In genomic region chr17:69166957-69167356, GRCh38 we compare ENCODE assay signal across 36 cellular contexts. TPM values are rescaled to one million over a fixed set of nuclear protein-coding genes. Genes with fewer than 3 reads are reported as not detected.
"Had no signal": no experiment of that assay in that cellular context is flagged by ENCODE, and none has a peak within 500 bp of the region (broad histone marks: within the 10 kb centered on the region; RNA-seq: fewer than 3 reads in every experiment).

No MANE protein-coding gene starts in this region.

- H3K4me3 Mint-ChIP-seq: activated B cell treated with CpG ODN at 0.5 μM for 24 hours; activated CD4-positive, alpha-beta memory T cell treated with anti-CD3 and anti-CD28 coated beads, Interleukin-2, amount 10 ng/mL, durations not matched to agents 7 days and 5 days; activated CD4-positive, alpha-beta T cell treated with anti-CD3 and anti-CD28 coated beads for 36 hours; activated CD4-positive, alpha-beta T cell treated with anti-CD3 and anti-CD28 coated beads, Interleukin-2, amount 10 ng/mL, durations not matched to agents 7 days and 5 days; activated CD8-positive, alpha-beta memory T cell treated with anti-CD3 and anti-CD28 coated beads, Interleukin-2, amount 10 ng/mL, durations not matched to agents 7 days and 5 days; activated CD8-positive, alpha-beta T cell treated with anti-CD3 and anti-CD28 coated beads, Interleukin-2, amount 10 ng/mL, durations not matched to agents 7 days and 5 days; activated naive CD4-positive, alpha-beta T cell treated with anti-CD3 and anti-CD28 coated beads, Interleukin-2, amount 10 ng/mL, durations not matched to agents 7 days and 5 days; activated naive CD4-positive, alpha-beta T cell treated with anti-CD3 and anti-CD28 coated beads, Interleukin-2, amount 50 U/mL, for 24 hours; activated naive CD8-positive, alpha-beta T cell; activated naive CD8-positive, alpha-beta T cell treated with anti-CD3 and anti-CD28 coated beads, Interleukin-2, amount 10 ng/mL, durations not matched to agents 7 days and 5 days; activated naive CD8-positive, alpha-beta T cell treated with anti-CD3 and anti-CD28 coated beads, Interleukin-2, amount 50 U/mL, for 24 hours; activated T-cell treated with anti-CD3 and anti-CD28 coated beads, Interleukin-2, amount 50 U/mL, for 24 hours; brain; central memory CD8-positive, alpha-beta T cell; T-helper 1 cell treated with Interleukin-12 subunit alpha and Interleukin-12 subunit beta and Interleukin-4 antibody, amounts not matched to agents 30 μg/mL and 1 μg/mL, for 36 hours; T-helper 2 cell treated with Interferon-gamma antibody and Interleukin-4, amounts not matched to agents 5 μg/mL and 100 μg/mL, for 36 hours had no signal

- H3K4me1 Mint-ChIP-seq: activated CD4-positive, alpha-beta memory T cell treated with anti-CD3 and anti-CD28 coated beads, Interleukin-2, amount 10 ng/mL, durations not matched to agents 7 days and 5 days; activated CD4-positive, alpha-beta T cell treated with anti-CD3 and anti-CD28 coated beads for 36 hours; activated CD4-positive, alpha-beta T cell treated with anti-CD3 and anti-CD28 coated beads, Interleukin-2, amount 10 ng/mL, durations not matched to agents 7 days and 5 days; activated CD8-positive, alpha-beta memory T cell treated with anti-CD3 and anti-CD28 coated beads, Interleukin-2, amount 10 ng/mL, durations not matched to agents 7 days and 5 days; activated naive CD4-positive, alpha-beta T cell treated with anti-CD3 and anti-CD28 coated beads, Interleukin-2, amount 10 ng/mL, durations not matched to agents 7 days and 5 days; activated naive CD4-positive, alpha-beta T cell treated with anti-CD3 and anti-CD28 coated beads, Interleukin-2, amount 50 U/mL, for 24 hours; activated naive CD8-positive, alpha-beta T cell treated with anti-CD3 and anti-CD28 coated beads, Interleukin-2, amount 10 ng/mL, durations not matched to agents 7 days and 5 days; activated naive CD8-positive, alpha-beta T cell treated with anti-CD3 and anti-CD28 coated beads, Interleukin-2, amount 50 U/mL, for 24 hours; brain; central memory CD8-positive, alpha-beta T cell had no signal

- H3K27ac Mint-ChIP-seq: activated B cell treated with CpG ODN at 0.5 μM for 24 hours; activated CD4-positive, alpha-beta memory T cell treated with anti-CD3 and anti-CD28 coated beads, Interleukin-2, amount 10 ng/mL, durations not matched to agents 7 days and 5 days; activated CD4-positive, alpha-beta T cell treated with anti-CD3 and anti-CD28 coated beads for 36 hours; activated CD4-positive, alpha-beta T cell treated with anti-CD3 and anti-CD28 coated beads, Interleukin-2, amount 10 ng/mL, durations not matched to agents 7 days and 5 days; activated CD8-positive, alpha-beta memory T cell treated with anti-CD3 and anti-CD28 coated beads, Interleukin-2, amount 10 ng/mL, durations not matched to agents 7 days and 5 days; activated CD8-positive, alpha-beta T cell treated with anti-CD3 and anti-CD28 coated beads, Interleukin-2, amount 10 ng/mL, durations not matched to agents 7 days and 5 days; activated naive CD4-positive, alpha-beta T cell treated with anti-CD3 and anti-CD28 coated beads, Interleukin-2, amount 10 ng/mL, durations not matched to agents 7 days and 5 days; activated naive CD4-positive, alpha-beta T cell treated with anti-CD3 and anti-CD28 coated beads, Interleukin-2, amount 50 U/mL, for 24 hours; activated naive CD8-positive, alpha-beta T cell; activated naive CD8-positive, alpha-beta T cell treated with anti-CD3 and anti-CD28 coated beads, Interleukin-2, amount 10 ng/mL, durations not matched to agents 7 days and 5 days; activated naive CD8-positive, alpha-beta T cell treated with anti-CD3 and anti-CD28 coated beads, Interleukin-2, amount 50 U/mL, for 24 hours; activated T-cell treated with anti-CD3 and anti-CD28 coated beads, Interleukin-2, amount 50 U/mL, for 24 hours; activated T-helper 2 cell treated with anti-CD3 and anti-CD28 coated beads, Interferon-gamma antibody, Interleukin-2, Interleukin-4, amounts not matched to agents 10 μg/mL and 5 μg/mL and 100 μg/mL, durations not matched to agents 14 hours and 24 hours and 36 hours; brain; T-helper 1 cell treated with Interleukin-12 subunit alpha and Interleukin-12 subunit beta and Interleukin-4 antibody, amounts not matched to agents 30 μg/mL and 1 μg/mL, for 36 hours; T-helper 2 cell treated with Interferon-gamma antibody and Interleukin-4, amounts not matched to agents 5 μg/mL and 100 μg/mL, for 36 hours had no signal

- DNase-seq: activated B cell treated with CpG ODN at 0.5 μM for 24 hours; activated CD4-positive, alpha-beta memory T cell treated with anti-CD3 and anti-CD28 coated beads, Interleukin-2, amount 10 ng/mL, durations not matched to agents 7 days and 5 days; activated CD4-positive, alpha-beta T cell treated with anti-CD3 and anti-CD28 coated beads for 1 hour; activated CD4-positive, alpha-beta T cell treated with anti-CD3 and anti-CD28 coated beads for 36 hours; activated CD4-positive, alpha-beta T cell treated with anti-CD3 and anti-CD28 coated beads for 48 hours; activated CD4-positive, alpha-beta T cell treated with anti-CD3 and anti-CD28 coated beads, Interleukin-2, amount 10 ng/mL, durations not matched to agents 7 days and 5 days; activated CD4-positive, alpha-beta T cell treated with anti-CD3 and anti-CD28 coated beads, Interleukin-2, amount 50 U/mL, for 48 hours; activated CD8-positive, alpha-beta memory T cell treated with anti-CD3 and anti-CD28 coated beads for 24 hours; activated CD8-positive, alpha-beta memory T cell treated with anti-CD3 and anti-CD28 coated beads, Interleukin-2, amount 10 ng/mL, durations not matched to agents 7 days and 5 days; activated CD8-positive, alpha-beta memory T cell treated with anti-CD3 and anti-CD28 coated beads, Interleukin-2, amount 50 U/mL, for 48 hours; activated CD8-positive, alpha-beta T cell treated with anti-CD3 and anti-CD28 coated beads, Interleukin-2, amount 10 ng/mL, durations not matched to agents 7 days and 5 days; activated effector memory CD4-positive, alpha-beta T cell treated with Interleukin-2 at 50 U/mL for 16 hours; activated gamma-delta T cell; activated naive CD4-positive, alpha-beta T cell treated with anti-CD3 and anti-CD28 coated beads, Interleukin-2, amount 10 ng/mL, durations not matched to agents 7 days and 5 days; activated naive CD4-positive, alpha-beta T cell treated with Interleukin-2 at 50 U/mL for 16 hours; activated naive CD8-positive, alpha-beta T cell treated with anti-CD3 and anti-CD28 coated beads, Interleukin-2, amount 10 ng/mL, durations not matched to agents 7 days and 5 days; activated naive CD8-positive, alpha-beta T cell treated with anti-CD3 and anti-CD28 coated beads, Interleukin-2, amount 50 U/mL, for 24 hours; activated T-cell treated with anti-CD3 and anti-CD28 coated beads, Interleukin-2, amount 50 U/mL, for 24 hours; activated T-cell treated with anti-CD3 and anti-CD28 coated beads, Interleukin-2, amount 50 U/mL, for 48 hours; amygdala; anterior cingulate cortex; caudate nucleus; cerebellar nuclear complex; T-helper 1 cell; T-helper 2 cell; T-helper 9 cell had no signal

- H3K4me3 ChIP-seq: ascending aorta, cardiac muscle cell had no signal

- H3K9me3 Mint-ChIP-seq: activated CD4-positive, alpha-beta memory T cell treated with anti-CD3 and anti-CD28 coated beads, Interleukin-2, amount 10 ng/mL, durations not matched to agents 7 days and 5 days; activated CD4-positive, alpha-beta T cell treated with anti-CD3 and anti-CD28 coated beads, Interleukin-2, amount 10 ng/mL, durations not matched to agents 7 days and 5 days; activated naive CD4-positive, alpha-beta T cell treated with anti-CD3 and anti-CD28 coated beads, Interleukin-2, amount 10 ng/mL, durations not matched to agents 7 days and 5 days; activated naive CD4-positive, alpha-beta T cell treated with anti-CD3 and anti-CD28 coated beads, Interleukin-2, amount 50 U/mL, for 24 hours; activated naive CD8-positive, alpha-beta T cell treated with anti-CD3 and anti-CD28 coated beads, Interleukin-2, amount 10 ng/mL, durations not matched to agents 7 days and 5 days; activated T-cell treated with anti-CD3 and anti-CD28 coated beads, Interleukin-2, amount 50 U/mL, for 24 hours; activated T-helper 2 cell treated with anti-CD3 and anti-CD28 coated beads, Interferon-gamma antibody, Interleukin-2, Interleukin-4, amounts not matched to agents 10 μg/mL and 5 μg/mL and 100 μg/mL, durations not matched to agents 14 hours and 24 hours and 36 hours; brain; central memory CD8-positive, alpha-beta T cell; T-helper 2 cell treated with Interferon-gamma antibody and Interleukin-4, amounts not matched to agents 5 μg/mL and 100 μg/mL, for 36 hours had no signal

- H3K36me3 Mint-ChIP-seq: activated CD8-positive, alpha-beta memory T cell treated with anti-CD3 and anti-CD28 coated beads, Interleukin-2, amount 10 ng/mL, durations not matched to agents 7 days and 5 days; activated naive CD4-positive, alpha-beta T cell treated with anti-CD3 and anti-CD28 coated beads, Interleukin-2, amount 10 ng/mL, durations not matched to agents 7 days and 5 days; activated naive CD8-positive, alpha-beta T cell treated with anti-CD3 and anti-CD28 coated beads, Interleukin-2, amount 10 ng/mL, durations not matched to agents 7 days and 5 days; brain had no signal

- ATAC-seq: activated CD4-positive, alpha-beta T cell treated with anti-CD3 and anti-CD28 coated beads for 36 hours; activated CD4-positive, CD25-positive, alpha-beta regulatory T cell treated with anti-CD3 and anti-CD28 coated beads, Interleukin-2, amount 50 U/mL, for 24 hours; activated CD8-positive, alpha-beta memory T cell treated with anti-CD3 and anti-CD28 coated beads, Interleukin-2, amount 10 ng/mL, durations not matched to agents 7 days and 5 days; activated CD8-positive, alpha-beta T cell treated with anti-CD3 and anti-CD28 coated beads, Interleukin-2, amount 10 ng/mL, durations not matched to agents 7 days and 5 days; activated naive CD8-positive, alpha-beta T cell treated with anti-CD3 and anti-CD28 coated beads, Interleukin-2, amount 50 U/mL, for 24 hours had no signal

- H3K27me3 Mint-ChIP-seq: activated B cell treated with CpG ODN at 0.5 μM for 24 hours; activated CD4-positive, alpha-beta memory T cell treated with anti-CD3 and anti-CD28 coated beads, Interleukin-2, amount 10 ng/mL, durations not matched to agents 7 days and 5 days; activated CD4-positive, alpha-beta T cell treated with anti-CD3 and anti-CD28 coated beads for 36 hours; activated CD4-positive, alpha-beta T cell treated with anti-CD3 and anti-CD28 coated beads, Interleukin-2, amount 10 ng/mL, durations not matched to agents 7 days and 5 days; activated CD8-positive, alpha-beta memory T cell treated with anti-CD3 and anti-CD28 coated beads, Interleukin-2, amount 10 ng/mL, durations not matched to agents 7 days and 5 days; activated naive CD4-positive, alpha-beta T cell treated with anti-CD3 and anti-CD28 coated beads, Interleukin-2, amount 10 ng/mL, durations not matched to agents 7 days and 5 days; activated naive CD4-positive, alpha-beta T cell treated with anti-CD3 and anti-CD28 coated beads, Interleukin-2, amount 50 U/mL, for 24 hours; activated naive CD8-positive, alpha-beta T cell; activated naive CD8-positive, alpha-beta T cell treated with anti-CD3 and anti-CD28 coated beads, Interleukin-2, amount 10 ng/mL, durations not matched to agents 7 days and 5 days; activated naive CD8-positive, alpha-beta T cell treated with anti-CD3 and anti-CD28 coated beads, Interleukin-2, amount 50 U/mL, for 24 hours; activated T-cell treated with anti-CD3 and anti-CD28 coated beads, Interleukin-2, amount 50 U/mL, for 24 hours; central memory CD8-positive, alpha-beta T cell had no signal

RNA-seq across cellular contexts. Expression of gene ABCA6, which starts 25.3 kb away (rescaled TPM):
- total RNA-seq: activated CD4-positive, alpha-beta T cell treated with anti-CD3 and anti-CD28 coated beads for 36 hours; activated T-helper 2 cell treated with anti-CD3 and anti-CD28 coated beads, Interferon-gamma antibody, Interleukin-2, Interleukin-4, amounts not matched to agents 10 μg/mL and 5 μg/mL and 100 μg/mL, durations not matched to agents 14 hours and 24 hours and 36 hours; cardiac muscle cell had no signal
